Comparison of ENCODE assay signal across 25 cellular contexts in the genomic region with DNA sequence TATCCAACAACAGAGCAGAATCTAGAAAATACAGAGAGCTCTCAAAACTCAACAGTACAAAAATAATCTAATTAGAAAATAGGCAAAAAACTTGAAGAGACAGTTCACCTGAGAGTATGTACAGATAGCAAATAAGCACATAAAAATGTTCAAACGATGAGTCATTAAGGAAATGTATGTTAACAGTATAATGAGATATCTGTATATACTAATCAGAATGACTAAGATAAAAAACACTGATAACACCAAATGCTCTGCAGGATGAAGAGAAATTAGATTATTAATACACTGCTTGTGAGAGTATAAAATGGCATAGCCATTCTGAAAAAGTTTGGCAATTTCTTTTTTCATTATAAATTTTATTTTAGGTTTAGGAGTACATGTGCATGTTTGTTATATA.
A peak's percentile ranks its signal among the peaks of the same experiment; 100 is the strongest.
DNase-seq lines count a peak whose midpoint lies in the region; ATAC-seq, FAIRE-seq and TF ChIP-seq lines count a peak whose summit lies in the region.
"Had no signal": no experiment of that assay in that cellular context is flagged by ENCODE, and none has a peak within 500 bp of the region (broad histone marks: within the 10 kb centered on the region; RNA-seq: fewer than 3 reads in every experiment).

No MANE protein-coding gene starts in this region.

- H3K27ac ChIP-seq in mammary epithelial cell (ENCODE audit: insufficient read depth, low read depth, low read length) (no peak overlapping the region), breast epithelium (no peak overlapping the region), PC-3 (ENCODE audit: low read length) (no peak overlapping the region), foreskin keratinocyte (no peak overlapping the region), adrenal gland (no peak overlapping the region)
- H3K27ac ChIP-seq: 22Rv1; BLaER1 treated with 17β-estradiol and CSF1 and Interleukin-3, amounts not matched to agents 10 nM and 100 nM had no signal

- 0% methylated on average over 1 of the region's 1 CpG for WGBS in mammary epithelial cell (ENCODE audit: low coverage, missing lambda C conversion rate)
- 59 to 97% (median 78%) methylated on average over 1 of the region's 1 CpG for WGBS in adrenal gland, 4 donors

- DNase-seq in mammary epithelial cell (peak; percentile 8), breast epithelium (ENCODE audit: low spot score in 2 of 2) (no peak), PC-3 (peak; percentile 3), bronchial epithelial cell (ENCODE audit: low read depth) (peak; percentile 12), foreskin keratinocyte (peak; percentile 8 to 37), adrenal gland (no peak)
- DNase-seq in stimulated activated naive CD8-positive, alpha-beta T cell treated with anti-CD3 and anti-CD28 coated beads, Interleukin-15, amount 100 ng/mL, for 72 hours, result no peak
- DNase-seq: ACHN; AML-193; BE2C; CD4-positive, alpha-beta T cell; CD8-positive, alpha-beta memory T cell; DMS 273 treated with DMSO at 0.1 percent for 48 hours; DMS79 treated with DMSO at 0.1 percent for 48 hours; H9 had no signal

- no TSS peak for BruUV-seq in mammary epithelial cell (replicated peaks; lab: Mats Ljungman, UMichigan)
- no TSS peak for BruUV-seq in PC-3 (replicated peaks; lab: Mats Ljungman, UMichigan)

- intact Hi-C loops in mammary epithelial cell (cut with micrococcal nuclease), result no loop called here
- intact Hi-C loops in breast epithelium (cut with DNase I; ENCODE audit: low total_unique reads), result no loop called here
- intact Hi-C loops in PC-3 (cut with micrococcal nuclease), result no loop called here
- intact Hi-C loops in adrenal gland (cut with DNase I), result no loop called here

- peaks cover 4 to 11% of the 10 kb centered on the region in 2 donors for H3K9me3 Mint-ChIP-seq in stimulated activated naive CD8-positive, alpha-beta T cell treated with anti-CD3 and anti-CD28 coated beads, Interleukin-15, amount 100 ng/mL, for 72 hours
- H3K9me3 Mint-ChIP-seq: GM23338, H9 had no signal

- no peak for TF ChIP-seq CTCF in mammary epithelial cell (conservative IDR thresholded peaks at IDR 0.05 in 1 of 2, IDR thresholded peaks at IDR 0.05 in 1 of 2; ENCODE audit: extremely low read depth in 1 of 2, insufficient read depth in 1 of 2, low read depth in 1 of 2, low read length in 2 of 2)
- no peak for TF ChIP-seq CTCF in breast epithelium (IDR thresholded peaks at IDR 0.05)
- no peak for TF ChIP-seq CTCF in PC-3 (conservative IDR thresholded peaks at IDR 0.05; ENCODE audit: low read depth, low read length)
- TF ChIP-seq CTCF in bronchial epithelial cell (IDR thresholded peaks at IDR 0.05; ENCODE audit: insufficient read depth, low read length, severe bottlenecking), result no peak
- no peak for TF ChIP-seq CTCF in foreskin keratinocyte (conservative IDR thresholded peaks at IDR 0.05)
- no peak for TF ChIP-seq CTCF in adrenal gland (IDR thresholded peaks at IDR 0.05)

- TF ChIP-seq POLR2A in breast epithelium (IDR thresholded peaks at IDR 0.05) (no peak), adrenal gland (IDR thresholded peaks at IDR 0.05) (no peak)

- no peak for ATAC-seq in PC-3
- peak; percentile 60 for ATAC-seq in foreskin keratinocyte
- ATAC-seq in stimulated activated naive CD8-positive, alpha-beta T cell treated with anti-CD3 and anti-CD28 coated beads, Interleukin-15, amount 100 ng/mL, for 72 hours, result no peak
- ATAC-seq in GM21526 (IDR thresholded peaks at IDR 0.05; ENCODE audit: low FRiP score, unreplicated experiment), result no peak
- ATAC-seq: GM23338, HCT116 had no signal

- dilution Hi-C loops in mammary epithelial cell (cut with HindIII; ENCODE audit: low sequenced_read_pairs), result no loop called here

- no peak for FAIRE-seq in bronchial epithelial cell (lab: Jason Lieb, UNC)
- FAIRE-seq: A204.1, D721Med, G401.6, GM12892 had no signal

- H3K27me3 ChIP-seq in mammary epithelial cell (ENCODE audit: insufficient read depth, low read length) (no peaks in the 10 kb centered on the region), breast epithelium (no peaks in the 10 kb centered on the region), PC-3 (ENCODE audit: low read length) (no peaks in the 10 kb centered on the region), bronchial epithelial cell (ENCODE audit: control insufficient read depth, insufficient read depth, low read length) (no peaks in the 10 kb centered on the region), foreskin keratinocyte (no peaks in the 10 kb centered on the region), adrenal gland (no peaks in the 10 kb centered on the region)
- H3K27me3 ChIP-seq: BE2C; BLaER1 treated with 17β-estradiol and CSF1 and Interleukin-3, amounts not matched to agents 10 nM and 100 nM had no signal

- H3K4me1 ChIP-seq in mammary epithelial cell (ENCODE audit: insufficient read depth, low read length) (no peaks in the 10 kb centered on the region), breast epithelium (no peaks in the 10 kb centered on the region), PC-3 (ENCODE audit: insufficient read depth, low read length) (no peaks in the 10 kb centered on the region), foreskin keratinocyte (peaks cover 4% of the 10 kb centered on the region), adrenal gland (replicated peaks in 1 of 2) (no peaks in the 10 kb centered on the region)
- H3K4me1 ChIP-seq: BE2C; BLaER1 treated with 17β-estradiol and CSF1 and Interleukin-3, amounts not matched to agents 10 nM and 100 nM had no signal

- H3K79me2 ChIP-seq in mammary epithelial cell (ENCODE audit: insufficient read depth, low read length) (no peaks in the 10 kb centered on the region), PC-3 (ENCODE audit: low read length) (no peaks in the 10 kb centered on the region)

- H3K4me1 Mint-ChIP-seq in stimulated activated naive CD8-positive, alpha-beta T cell treated with anti-CD3 and anti-CD28 coated beads, Interleukin-15, amount 100 ng/mL, for 72 hours, result no peaks in the 10 kb centered on the region
- H3K4me1 Mint-ChIP-seq: CD14-positive monocyte; CD8-positive, alpha-beta memory T cell; GM23338; H9 had no signal

- no peaks in the 10 kb centered on the region for H3F3A ChIP-seq in PC-3 (ENCODE audit: low read length, unreplicated experiment)

- POLR2A ChIA-PET in PC-3 (lab: Charles Lee; ENCODE audit: unreplicated experiment), result no interaction called here

- H3K9me3 ChIP-seq in mammary epithelial cell (replicated peaks; ENCODE audit: insufficient read depth, low read length), result no peaks in the 10 kb centered on the region
- no peaks in the 10 kb centered on the region for H3K9me3 ChIP-seq in breast epithelium
- no peaks in the 10 kb centered on the region for H3K9me3 ChIP-seq in PC-3 (ENCODE audit: low read length)
- H3K9me3 ChIP-seq in adrenal gland (replicated peaks in 1 of 3), result no peaks in the 10 kb centered on the region
- H3K9me3 ChIP-seq: BE2C; BLaER1 treated with 17β-estradiol and CSF1 and Interleukin-3, amounts not matched to agents 10 nM and 100 nM had no signal

- H2AFZ ChIP-seq in mammary epithelial cell (ENCODE audit: low read depth, low read length), result no peak overlapping the region
- H2AFZ ChIP-seq in PC-3 (ENCODE audit: low read length), result no peak overlapping the region
- H2AFZ ChIP-seq: GM23338 had no signal

- H3K9ac ChIP-seq in mammary epithelial cell (ENCODE audit: insufficient read depth, low read length), result no peak overlapping the region
- H3K9ac ChIP-seq in PC-3 (ENCODE audit: low read length), result no peak overlapping the region
- H3K9ac ChIP-seq: BLaER1 treated with 17β-estradiol and CSF1 and Interleukin-3, amounts not matched to agents 10 nM and 100 nM had no signal

- H3K36me3 ChIP-seq in mammary epithelial cell (ENCODE audit: insufficient read depth, low read length) (no peaks in the 10 kb centered on the region), breast epithelium (no peaks in the 10 kb centered on the region), PC-3 (ENCODE audit: low read depth, low read length) (no peaks in the 10 kb centered on the region), bronchial epithelial cell (ENCODE audit: control insufficient read depth, insufficient read depth, low read length) (no peaks in the 10 kb centered on the region), adrenal gland (replicated peaks in 1 of 2) (no peaks in the 10 kb centered on the region)
- H3K36me3 ChIP-seq: BE2C; BLaER1 treated with 17β-estradiol and CSF1 and Interleukin-3, amounts not matched to agents 10 nM and 100 nM had no signal

- no peak overlapping the region for H3K4me3 ChIP-seq in mammary epithelial cell (replicated peaks in 1 of 3; ENCODE audit: insufficient read depth in 1 of 3, low read depth in 2 of 3, low read length in 3 of 3)
- H3K4me3 ChIP-seq in breast epithelium, result no peak overlapping the region
- H3K4me3 ChIP-seq in PC-3 (ENCODE audit: low read length), result no peak overlapping the region
- no peak overlapping the region for H3K4me3 ChIP-seq in bronchial epithelial cell (ENCODE audit: low read depth, low read length)
- H3K4me3 ChIP-seq in adrenal gland, result no peak overlapping the region
- H3K4me3 ChIP-seq: BLaER1 treated with 17β-estradiol and CSF1 and Interleukin-3, amounts not matched to agents 10 nM and 100 nM; GM23338 had no signal

- H3K27me3 Mint-ChIP-seq in stimulated activated naive CD8-positive, alpha-beta T cell treated with anti-CD3 and anti-CD28 coated beads, Interleukin-15, amount 100 ng/mL, for 72 hours, result no peaks in the 10 kb centered on the region
- H3K27me3 Mint-ChIP-seq: CD4-positive, alpha-beta T cell; CD8-positive, alpha-beta memory T cell had no signal

- no peak overlapping the region for H3K4me3 Mint-ChIP-seq in stimulated activated naive CD8-positive, alpha-beta T cell treated with anti-CD3 and anti-CD28 coated beads, Interleukin-15, amount 100 ng/mL, for 72 hours
- H3K4me3 Mint-ChIP-seq: CD14-positive monocyte; CD4-positive, alpha-beta T cell; CD8-positive, alpha-beta memory T cell; GM23338; H9 had no signal

- H3K27ac Mint-ChIP-seq in stimulated activated naive CD8-positive, alpha-beta T cell treated with anti-CD3 and anti-CD28 coated beads, Interleukin-15, amount 100 ng/mL, for 72 hours, result no peak overlapping the region
- H3K27ac Mint-ChIP-seq: CD14-positive monocyte; CD4-positive, alpha-beta T cell; CD8-positive, alpha-beta memory T cell; GM23338; H9 had no signal

- H4K20me1 ChIP-seq in mammary epithelial cell (ENCODE audit: insufficient read depth, low read length), result no peaks in the 10 kb centered on the region
- no peaks in the 10 kb centered on the region for H4K20me1 ChIP-seq in PC-3 (ENCODE audit: low read length)
- H4K20me1 ChIP-seq: BLaER1 treated with 17β-estradiol and CSF1 and Interleukin-3, amounts not matched to agents 10 nM and 100 nM had no signal

- H3K9me2 ChIP-seq in PC-3 (replicated peaks; ENCODE audit: low read length), result no peaks in the 10 kb centered on the region

- no peak overlapping the region for H3K4me2 ChIP-seq in mammary epithelial cell (ENCODE audit: insufficient read depth, low read depth, low read length)
- no peak overlapping the region for H3K4me2 ChIP-seq in PC-3 (ENCODE audit: low read length)
- H3K4me2 ChIP-seq: BLaER1 treated with 17β-estradiol and CSF1 and Interleukin-3, amounts not matched to agents 10 nM and 100 nM; GM23338 had no signal

- CTCF ChIA-PET in mammary epithelial cell (lab: Charles Lee; ENCODE audit: low non-redundant PET) (no interaction called here), PC-3 (lab: Charles Lee) (no interaction called here)

- in situ Hi-C loops in mammary epithelial cell (cut with MboI; ENCODE audit: low sequenced_read_pairs in 2 of 2), result no loop called here

Comparison
In these comparisons a context has a peak if more than half of its experiments do, and no peak if none do; other contexts are left out.
1. DNase-seq: peak in mammary epithelial cell (single experiment), PC-3 (single experiment), bronchial epithelial cell (single experiment) and foreskin keratinocyte (2 of 2); none in breast epithelium (0 of 2), adrenal gland (0 of 7) and stimulated activated naive CD8-positive, alpha-beta T cell treated with anti-CD3 and anti-CD28 coated beads, Interleukin-15, amount 100 ng/mL, for 72 hours (0 of 2).